ENCODE assay signal across 10 cellular contexts in the genomic region with DNA sequence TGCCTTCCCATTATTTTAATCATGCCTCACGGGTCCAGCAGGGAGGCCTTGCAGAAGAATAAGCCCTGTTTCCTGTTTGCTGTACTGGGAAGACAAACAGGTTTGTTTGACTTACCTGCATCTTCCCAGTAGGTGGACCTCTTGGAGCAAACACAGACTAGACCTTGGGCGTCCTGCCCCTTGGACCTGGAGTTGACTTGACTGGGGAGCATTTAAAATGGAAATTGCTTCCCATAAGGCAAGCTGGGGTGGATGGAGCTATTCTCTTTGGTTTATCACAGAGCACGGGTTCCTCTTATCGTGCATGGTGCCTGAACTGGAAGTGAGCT.
DNase-seq lines count a peak whose midpoint lies in the region; ATAC-seq, FAIRE-seq and TF ChIP-seq lines count a peak whose summit lies in the region.
"Had no signal": no experiment of that assay in that cellular context is flagged by ENCODE, and none has a peak within 500 bp of the region (broad histone marks: within the 10 kb centered on the region; RNA-seq: fewer than 3 reads in every experiment).

No MANE protein-coding gene starts in this region.

- no peak overlapping the region for H3K4me3 ChIP-seq in bronchial epithelial cell (ENCODE audit: low read depth, low read length)
- H3K4me3 ChIP-seq in CD8-positive, alpha-beta T cell (ENCODE audit: low read depth, low read length): no peak overlapping the region

- no peak overlapping the region for H3K27ac ChIP-seq in CD8-positive, alpha-beta T cell (ENCODE audit: low read depth, low read length)

- peak; percentile 20 for DNase-seq in SKM-1 treated with dmso at 0.1 percent for 144 hours (lab: John Stamatoyannopoulos, UW; ENCODE audit: unreplicated experiment)
- DNase-seq in SKM-1 (lab: John Stamatoyannopoulos, UW; ENCODE audit: unreplicated experiment): no peak
- DNase-seq in NCI-H2081 (lab: John Stamatoyannopoulos, UW): peak; percentile 89 to 96
- DNase-seq in bronchial epithelial cell (ENCODE audit: low read depth): peak; percentile 48
- DNase-seq in renal cortical epithelial cell (ENCODE audit: low read depth): peak; percentile 51
- DNase-seq in CD8-positive, alpha-beta T cell: no peak
- DNase-seq in HCEC 1CT: no peak
- no peak for DNase-seq in activated naive CD4-positive, alpha-beta T cell treated with anti-CD3 and anti-CD28 coated beads for 36 hours
- DNase-seq: AML-193, caudate nucleus had no signal

- H3K9me3 Mint-ChIP-seq in CD8-positive, alpha-beta T cell: no peaks in the 10 kb centered on the region
- no peaks in the 10 kb centered on the region for H3K9me3 Mint-ChIP-seq in activated naive CD4-positive, alpha-beta T cell treated with anti-CD3 and anti-CD28 coated beads for 36 hours

- TF ChIP-seq CTCF in bronchial epithelial cell (IDR thresholded peaks at IDR 0.05; ENCODE audit: insufficient read depth, low read length, severe bottlenecking): peak; percentile 28
- no peak for TF ChIP-seq CTCF in CD8-positive, alpha-beta T cell (IDR thresholded peaks at IDR 0.05)

- no peak for FAIRE-seq in bronchial epithelial cell (lab: Jason Lieb, UNC)

- intact Hi-C loops in CD8-positive, alpha-beta T cell (cut with DNase I, micrococcal nuclease): no loop called here
- intact Hi-C loops in activated naive CD4-positive, alpha-beta T cell treated with anti-CD3 and anti-CD28 coated beads for 36 hours (cut with micrococcal nuclease): no loop called here

- no peaks in the 10 kb centered on the region for H3K27me3 Mint-ChIP-seq in CD8-positive, alpha-beta T cell (ENCODE audit: low read depth)
- H3K27me3 Mint-ChIP-seq in activated naive CD4-positive, alpha-beta T cell treated with anti-CD3 and anti-CD28 coated beads for 36 hours (ENCODE audit: low read depth): peaks cover 3% of the 10 kb centered on the region

- no peaks in the 10 kb centered on the region for H3K36me3 ChIP-seq in bronchial epithelial cell (ENCODE audit: control insufficient read depth, insufficient read depth, low read length)
- H3K36me3 ChIP-seq in CD8-positive, alpha-beta T cell (ENCODE audit: insufficient read depth, low read length): no peaks in the 10 kb centered on the region

- H3K27me3 ChIP-seq in bronchial epithelial cell (ENCODE audit: control insufficient read depth, insufficient read depth, low read length): peaks cover 60% of the 10 kb centered on the region
- no peaks in the 10 kb centered on the region for H3K27me3 ChIP-seq in CD8-positive, alpha-beta T cell (ENCODE audit: insufficient read depth, low read length)

- no peaks in the 10 kb centered on the region for H3K4me1 ChIP-seq in CD8-positive, alpha-beta T cell (ENCODE audit: insufficient read depth, low read length)

- ATAC-seq in CD8-positive, alpha-beta T cell: no peak

- H3K4me1 Mint-ChIP-seq in CD8-positive, alpha-beta T cell (ENCODE audit: low read depth): peaks cover 5% of the 10 kb centered on the region
- no peaks in the 10 kb centered on the region for H3K4me1 Mint-ChIP-seq in activated naive CD4-positive, alpha-beta T cell treated with anti-CD3 and anti-CD28 coated beads for 36 hours (ENCODE audit: low read depth)

- POLR2A ChIA-PET in CD8-positive, alpha-beta T cell (lab: Charles Lee): no interaction called here

- CTCF ChIA-PET in CD8-positive, alpha-beta T cell (lab: Charles Lee): no interaction called here
- CTCF ChIA-PET in activated naive CD4-positive, alpha-beta T cell treated with anti-CD3 and anti-CD28 coated beads for 36 hours (lab: Charles Lee): interaction anchor here (1.5 to 1.6 kb wide), 2 partner anchors 15 to 128 kb away, joined by 3 read pairs; no protein-coding TSS in a partner anchor

- H3K9me3 ChIP-seq in CD8-positive, alpha-beta T cell (ENCODE audit: low read length): no peaks in the 10 kb centered on the region

- H3K27ac Mint-ChIP-seq in CD8-positive, alpha-beta T cell: no peak overlapping the region
- no peak overlapping the region for H3K27ac Mint-ChIP-seq in activated naive CD4-positive, alpha-beta T cell treated with anti-CD3 and anti-CD28 coated beads for 36 hours

- H3K4me3 Mint-ChIP-seq in CD8-positive, alpha-beta T cell: no peak overlapping the region
- no peak overlapping the region for H3K4me3 Mint-ChIP-seq in activated naive CD4-positive, alpha-beta T cell treated with anti-CD3 and anti-CD28 coated beads for 36 hours

- no peaks in the 10 kb centered on the region for H3K36me3 Mint-ChIP-seq in CD8-positive, alpha-beta T cell
- H3K36me3 Mint-ChIP-seq in activated naive CD4-positive, alpha-beta T cell treated with anti-CD3 and anti-CD28 coated beads for 36 hours (ENCODE audit: low read depth): no peaks in the 10 kb centered on the region

Comparison
In these comparisons a context has a peak if more than half of its experiments do, and no peak if none do; other contexts are left out.
1. DNase-seq: peak in SKM-1 treated with dmso at 0.1 percent for 144 hours (single experiment), NCI-H2081 (2 of 2), bronchial epithelial cell (single experiment) and renal cortical epithelial cell (single experiment); none in SKM-1 (single experiment), CD8-positive, alpha-beta T cell (0 of 7), HCEC 1CT (single experiment) and activated naive CD4-positive, alpha-beta T cell treated with anti-CD3 and anti-CD28 coated beads for 36 hours (single experiment).